ENCODE assay signal across 2 cellular contexts in genomic region chr7:80244206-80244956, GRCh38.
TF ChIP-seq lines count a peak whose summit lies in the region.

No MANE protein-coding gene starts in this region.

TF ChIP-seq in IMR-90, 13 proteins besides CTCF, POLR2A, EP300 and RAD21:
- TF ChIP-seq USF2 (IDR thresholded peaks at IDR 0.05; ENCODE audit: low read depth, low read length) = no peak
- no peak for TF ChIP-seq RFX5 (IDR thresholded peaks at IDR 0.05; ENCODE audit: low read depth, low read length)
- no peak for TF ChIP-seq MAZ (IDR thresholded peaks at IDR 0.05; ENCODE audit: borderline replicate concordance, low read depth, low read length)
- TF ChIP-seq MAFK (IDR thresholded peaks at IDR 0.05; ENCODE audit: low read depth, low read length) = no peak
- TF ChIP-seq CHD1 (IDR thresholded peaks at IDR 0.05; ENCODE audit: low read depth, low read length) = no peak
- TF ChIP-seq SMC3 (IDR thresholded peaks at IDR 0.05; ENCODE audit: low read depth, low read length) = no peak
- TF ChIP-seq RCOR1 (IDR thresholded peaks at IDR 0.05; ENCODE audit: insufficient replicate concordance, low read length) = no peak

TF ChIP-seq in HepG2, 621 proteins besides CTCF, POLR2A, EP300 and RAD21:
- no peak for TF ChIP-seq ZNF672 (CRISPR knock-in tag; IDR thresholded peaks at IDR 0.05)
- no peak for TF ChIP-seq ZNF138 (CRISPR knock-in tag; IDR thresholded peaks at IDR 0.05; ENCODE audit: low read depth)
- TF ChIP-seq KLF6 (CRISPR knock-in tag; IDR thresholded peaks at IDR 0.05) = no peak
- no peak for TF ChIP-seq KDM2A (CRISPR knock-in tag; IDR thresholded peaks at IDR 0.05; ENCODE audit: borderline replicate concordance, low read depth)
- no peak for TF ChIP-seq ZNF75D (CRISPR knock-in tag; IDR thresholded peaks at IDR 0.05; ENCODE audit: borderline replicate concordance)
- TF ChIP-seq ZBTB26 (CRISPR knock-in tag; IDR thresholded peaks at IDR 0.05; ENCODE audit: borderline replicate concordance) = no peak
- TF ChIP-seq MTERF4 (CRISPR knock-in tag; IDR thresholded peaks at IDR 0.05) = no peak
- TF ChIP-seq POGZ (CRISPR knock-in tag; IDR thresholded peaks at IDR 0.05) = no peak
- TF ChIP-seq ZNF18 (CRISPR knock-in tag; IDR thresholded peaks at IDR 0.05; ENCODE audit: insufficient replicate concordance) = no peak
- TF ChIP-seq SRSF1 (optimal IDR thresholded peaks at IDR 0.05; ENCODE audit: low read depth, low read length) = no peak
- TF ChIP-seq DNMT3B (CRISPR knock-in tag; conservative IDR thresholded peaks at IDR 0.05) = no peak
